ENCODE assay signal across 12 cellular contexts in the genomic region with DNA sequence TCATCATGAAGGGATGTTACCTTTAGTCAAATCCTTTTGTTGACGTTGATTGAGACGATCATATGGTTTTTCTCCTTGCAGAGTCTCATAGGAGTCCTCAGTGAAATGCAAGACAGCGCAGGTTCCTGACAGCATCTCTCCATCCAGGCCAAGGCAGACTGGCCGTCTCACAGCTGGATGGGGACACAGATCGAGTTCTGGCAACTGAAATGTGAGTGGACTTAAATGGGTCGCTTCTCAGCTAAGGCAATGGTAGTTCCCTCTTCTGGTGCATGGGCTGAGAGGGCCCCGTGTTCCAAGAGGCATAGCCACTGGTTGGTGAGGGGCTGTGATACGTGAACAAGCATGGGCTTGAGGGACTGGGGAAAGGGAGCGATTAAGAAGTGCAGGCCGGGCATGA.
"Had no signal": no experiment of that assay in that cellular context is flagged by ENCODE, and none has a peak within 500 bp of the region (broad histone marks: within the 10 kb centered on the region; RNA-seq: fewer than 3 reads in every experiment).

No MANE protein-coding gene starts in this region.

- ATAC-seq: activated T-helper 17 cell treated with anti-CD3 and anti-CD28 coated beads, Interleukin-2, amount 50 U/mL, for 72 hours; effector memory CD8-positive, alpha-beta T cell had no signal

- H3K9me3 Mint-ChIP-seq: activated CD4-positive, alpha-beta memory T cell treated with anti-CD3 and anti-CD28 coated beads, Interleukin-2, amount 10 ng/mL, durations not matched to agents 7 days and 5 days; activated naive CD4-positive, alpha-beta T cell treated with anti-CD3 and anti-CD28 coated beads for 36 hours; activated T-helper 17 cell treated with anti-CD3 and anti-CD28 coated beads, Interleukin-2, amount 50 U/mL, for 72 hours; effector memory CD8-positive, alpha-beta T cell had no signal

- H3K4me1 Mint-ChIP-seq: activated CD4-positive, alpha-beta memory T cell treated with anti-CD3 and anti-CD28 coated beads, Interleukin-2, amount 10 ng/mL, durations not matched to agents 7 days and 5 days; activated T-helper 17 cell treated with anti-CD3 and anti-CD28 coated beads, Interleukin-2, amount 50 U/mL, for 72 hours had no signal

- H3K9me3 ChIP-seq: neutrophil, tibial nerve had no signal

- H3K36me3 ChIP-seq: neutrophil, tibial nerve had no signal

- H3K4me3 Mint-ChIP-seq: activated CD4-positive, alpha-beta memory T cell treated with anti-CD3 and anti-CD28 coated beads, Interleukin-2, amount 10 ng/mL, durations not matched to agents 7 days and 5 days; activated naive CD4-positive, alpha-beta T cell treated with anti-CD3 and anti-CD28 coated beads for 36 hours; activated T-helper 17 cell treated with anti-CD3 and anti-CD28 coated beads, Interleukin-2, amount 50 U/mL, for 72 hours had no signal

- H3K27ac ChIP-seq: neutrophil, tibial nerve had no signal

- DNase-seq: activated CD4-positive, alpha-beta memory T cell treated with anti-CD3 and anti-CD28 coated beads, Interleukin-2, amount 10 ng/mL, durations not matched to agents 7 days and 5 days; activated CD4-positive, alpha-beta T cell treated with anti-CD3 and anti-CD28 coated beads for 1 hour; activated naive CD4-positive, alpha-beta T cell treated with anti-CD3 and anti-CD28 coated beads for 36 hours; caudate nucleus; cortex of kidney; effector memory CD8-positive, alpha-beta T cell; erythroblast; hippocampal formation; small intestine had no signal

- H3K27ac Mint-ChIP-seq: activated CD4-positive, alpha-beta memory T cell treated with anti-CD3 and anti-CD28 coated beads, Interleukin-2, amount 10 ng/mL, durations not matched to agents 7 days and 5 days; activated naive CD4-positive, alpha-beta T cell treated with anti-CD3 and anti-CD28 coated beads for 36 hours; activated T-helper 17 cell treated with anti-CD3 and anti-CD28 coated beads, Interleukin-2, amount 50 U/mL, for 72 hours; effector memory CD8-positive, alpha-beta T cell had no signal
